ENCODE assay signal across 1 cellular context in genomic region chr10:3740157-3740871, GRCh38.
TF ChIP-seq lines count a peak whose summit lies in the region.

No MANE protein-coding gene starts in this region.

TF ChIP-seq in HepG2, 621 proteins besides CTCF, POLR2A, EP300 and RAD21 (continued from another document and continues in another):
- TF ChIP-seq, protein P1, sequence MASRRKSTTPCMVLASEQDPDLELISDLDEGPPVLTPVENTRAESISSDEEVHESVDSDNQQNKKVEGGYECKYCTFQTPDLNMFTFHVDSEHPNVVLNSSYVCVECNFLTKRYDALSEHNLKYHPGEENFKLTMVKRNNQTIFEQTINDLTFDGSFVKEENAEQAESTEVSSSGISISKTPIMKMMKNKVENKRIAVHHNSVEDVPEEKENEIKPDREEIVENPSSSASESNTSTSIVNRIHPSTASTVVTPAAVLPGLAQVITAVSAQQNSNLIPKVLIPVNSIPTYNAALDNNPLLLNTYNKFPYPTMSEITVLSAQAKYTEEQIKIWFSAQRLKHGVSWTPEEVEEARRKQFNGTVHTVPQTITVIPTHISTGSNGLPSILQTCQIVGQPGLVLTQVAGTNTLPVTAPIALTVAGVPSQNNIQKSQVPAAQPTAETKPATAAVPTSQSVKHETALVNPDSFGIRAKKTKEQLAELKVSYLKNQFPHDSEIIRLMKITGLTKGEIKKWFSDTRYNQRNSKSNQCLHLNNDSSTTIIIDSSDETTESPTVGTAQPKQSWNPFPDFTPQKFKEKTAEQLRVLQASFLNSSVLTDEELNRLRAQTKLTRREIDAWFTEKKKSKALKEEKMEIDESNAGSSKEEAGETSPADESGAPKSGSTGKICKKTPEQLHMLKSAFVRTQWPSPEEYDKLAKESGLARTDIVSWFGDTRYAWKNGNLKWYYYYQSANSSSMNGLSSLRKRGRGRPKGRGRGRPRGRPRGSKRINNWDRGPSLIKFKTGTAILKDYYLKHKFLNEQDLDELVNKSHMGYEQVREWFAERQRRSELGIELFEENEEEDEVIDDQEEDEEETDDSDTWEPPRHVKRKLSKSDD (CRISPR knock-in tag; IDR thresholded peaks at IDR 0.05; ENCODE audit: low read depth), result no peak
- no peak for TF ChIP-seq ZBTB38 (CRISPR knock-in tag; IDR thresholded peaks at IDR 0.05)
- TF ChIP-seq HIVEP1 (CRISPR knock-in tag; IDR thresholded peaks at IDR 0.05), result no peak
- TF ChIP-seq ONECUT2 (CRISPR knock-in tag; IDR thresholded peaks at IDR 0.05), result no peak
- no peak for TF ChIP-seq SP4 (CRISPR knock-in tag; IDR thresholded peaks at IDR 0.05)
- no peak for TF ChIP-seq CSRNP1 (CRISPR knock-in tag; IDR thresholded peaks at IDR 0.05)
- TF ChIP-seq ATRX (CRISPR knock-in tag; IDR thresholded peaks at IDR 0.05; ENCODE audit: borderline replicate concordance), result no peak
- no peak for TF ChIP-seq AHR (CRISPR knock-in tag; IDR thresholded peaks at IDR 0.05)
- no peak for TF ChIP-seq ZBTB25 (CRISPR knock-in tag; IDR thresholded peaks at IDR 0.05)
- TF ChIP-seq ZNF317 (CRISPR knock-in tag; IDR thresholded peaks at IDR 0.05), result no peak
- TF ChIP-seq HES4 (CRISPR knock-in tag; IDR thresholded peaks at IDR 0.05; ENCODE audit: borderline replicate concordance), result no peak
- no peak for TF ChIP-seq SMAD1 (CRISPR knock-in tag; IDR thresholded peaks at IDR 0.05; ENCODE audit: borderline replicate concordance, low read depth)
- no peak for TF ChIP-seq GLMP (CRISPR knock-in tag; IDR thresholded peaks at IDR 0.05; ENCODE audit: borderline replicate concordance)
- peak; percentile 87 for TF ChIP-seq TFE3 (CRISPR knock-in tag; IDR thresholded peaks at IDR 0.05)
- no peak for TF ChIP-seq ZFP62 (CRISPR knock-in tag; IDR thresholded peaks at IDR 0.05)
- no peak for TF ChIP-seq TMF1 (CRISPR knock-in tag; IDR thresholded peaks at IDR 0.05; ENCODE audit: low read depth)
- TF ChIP-seq, protein P2, sequence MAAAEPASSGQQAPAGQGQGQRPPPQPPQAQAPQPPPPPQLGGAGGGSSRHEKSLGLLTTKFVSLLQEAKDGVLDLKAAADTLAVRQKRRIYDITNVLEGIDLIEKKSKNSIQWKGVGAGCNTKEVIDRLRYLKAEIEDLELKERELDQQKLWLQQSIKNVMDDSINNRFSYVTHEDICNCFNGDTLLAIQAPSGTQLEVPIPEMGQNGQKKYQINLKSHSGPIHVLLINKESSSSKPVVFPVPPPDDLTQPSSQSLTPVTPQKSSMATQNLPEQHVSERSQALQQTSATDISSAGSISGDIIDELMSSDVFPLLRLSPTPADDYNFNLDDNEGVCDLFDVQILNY (CRISPR knock-in tag; conservative IDR thresholded peaks at IDR 0.05), result no peak
- TF ChIP-seq ZNF44 (CRISPR knock-in tag; IDR thresholded peaks at IDR 0.05), result no peak
- TF ChIP-seq ELF1 (CRISPR knock-in tag; IDR thresholded peaks at IDR 0.05), result peak; percentile 28; the same call in 1 of the 2 replicates
- no peak for TF ChIP-seq RBM22 (optimal IDR thresholded peaks at IDR 0.05; ENCODE audit: low read length)
- no peak for TF ChIP-seq ZNF557 (CRISPR knock-in tag; IDR thresholded peaks at IDR 0.05)
- TF ChIP-seq SAP130 (CRISPR knock-in tag; IDR thresholded peaks at IDR 0.05; ENCODE audit: low read depth), result peak; percentile 82
- no peak for TF ChIP-seq POLR2AphosphoS5 (IDR thresholded peaks at IDR 0.05; ENCODE audit: low read depth, low read length)
- no peak for TF ChIP-seq KMT2B (CRISPR knock-in tag; IDR thresholded peaks at IDR 0.05)
- no peak for TF ChIP-seq ZNF496 (CRISPR knock-in tag; IDR thresholded peaks at IDR 0.05; ENCODE audit: insufficient replicate concordance)
- peak; percentile 48; the same call in 1 of the 2 replicates for TF ChIP-seq JUND (CRISPR knock-in tag; IDR thresholded peaks at IDR 0.05)
- TF ChIP-seq ZFP82 (CRISPR knock-in tag; IDR thresholded peaks at IDR 0.05; ENCODE audit: borderline replicate concordance), result no peak
- TF ChIP-seq TAF1 (CRISPR knock-in tag; IDR thresholded peaks at IDR 0.05), result no peak
- TF ChIP-seq, protein P3, sequence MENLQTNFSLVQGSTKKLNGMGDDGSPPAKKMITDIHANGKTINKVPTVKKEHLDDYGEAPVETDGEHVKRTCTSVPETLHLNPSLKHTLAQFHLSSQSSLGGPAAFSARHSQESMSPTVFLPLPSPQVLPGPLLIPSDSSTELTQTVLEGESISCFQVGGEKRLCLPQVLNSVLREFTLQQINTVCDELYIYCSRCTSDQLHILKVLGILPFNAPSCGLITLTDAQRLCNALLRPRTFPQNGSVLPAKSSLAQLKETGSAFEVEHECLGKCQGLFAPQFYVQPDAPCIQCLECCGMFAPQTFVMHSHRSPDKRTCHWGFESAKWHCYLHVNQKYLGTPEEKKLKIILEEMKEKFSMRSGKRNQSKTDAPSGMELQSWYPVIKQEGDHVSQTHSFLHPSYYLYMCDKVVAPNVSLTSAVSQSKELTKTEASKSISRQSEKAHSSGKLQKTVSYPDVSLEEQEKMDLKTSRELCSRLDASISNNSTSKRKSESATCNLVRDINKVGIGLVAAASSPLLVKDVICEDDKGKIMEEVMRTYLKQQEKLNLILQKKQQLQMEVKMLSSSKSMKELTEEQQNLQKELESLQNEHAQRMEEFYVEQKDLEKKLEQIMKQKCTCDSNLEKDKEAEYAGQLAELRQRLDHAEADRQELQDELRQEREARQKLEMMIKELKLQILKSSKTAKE (CRISPR knock-in tag; IDR thresholded peaks at IDR 0.05; ENCODE audit: borderline replicate concordance), result 0 out of 2 replicates have a peak, but pooled peaks have one; percentile 39
- TF ChIP-seq ESRRA (CRISPR knock-in tag; IDR thresholded peaks at IDR 0.05; ENCODE audit: low read depth), result 0 out of 2 replicates have a peak, but pooled peaks have one; percentile 30
- no peak for TF ChIP-seq PAF1 (CRISPR knock-in tag; IDR thresholded peaks at IDR 0.05)
- 0 out of 2 replicates have a peak, but pooled peaks have one; percentile 31 for TF ChIP-seq ZBTB7B (CRISPR knock-in tag; IDR thresholded peaks at IDR 0.05)
- no peak for TF ChIP-seq ZNF230 (CRISPR knock-in tag; IDR thresholded peaks at IDR 0.05)
- TF ChIP-seq, protein P4, sequence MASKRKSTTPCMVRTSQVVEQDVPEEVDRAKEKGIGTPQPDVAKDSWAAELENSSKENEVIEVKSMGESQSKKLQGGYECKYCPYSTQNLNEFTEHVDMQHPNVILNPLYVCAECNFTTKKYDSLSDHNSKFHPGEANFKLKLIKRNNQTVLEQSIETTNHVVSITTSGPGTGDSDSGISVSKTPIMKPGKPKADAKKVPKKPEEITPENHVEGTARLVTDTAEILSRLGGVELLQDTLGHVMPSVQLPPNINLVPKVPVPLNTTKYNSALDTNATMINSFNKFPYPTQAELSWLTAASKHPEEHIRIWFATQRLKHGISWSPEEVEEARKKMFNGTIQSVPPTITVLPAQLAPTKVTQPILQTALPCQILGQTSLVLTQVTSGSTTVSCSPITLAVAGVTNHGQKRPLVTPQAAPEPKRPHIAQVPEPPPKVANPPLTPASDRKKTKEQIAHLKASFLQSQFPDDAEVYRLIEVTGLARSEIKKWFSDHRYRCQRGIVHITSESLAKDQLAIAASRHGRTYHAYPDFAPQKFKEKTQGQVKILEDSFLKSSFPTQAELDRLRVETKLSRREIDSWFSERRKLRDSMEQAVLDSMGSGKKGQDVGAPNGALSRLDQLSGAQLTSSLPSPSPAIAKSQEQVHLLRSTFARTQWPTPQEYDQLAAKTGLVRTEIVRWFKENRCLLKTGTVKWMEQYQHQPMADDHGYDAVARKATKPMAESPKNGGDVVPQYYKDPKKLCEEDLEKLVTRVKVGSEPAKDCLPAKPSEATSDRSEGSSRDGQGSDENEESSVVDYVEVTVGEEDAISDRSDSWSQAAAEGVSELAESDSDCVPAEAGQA (IDR thresholded peaks at IDR 0.05; ENCODE audit: low read depth), result no peak
- TF ChIP-seq, protein P4 (CRISPR knock-in tag; IDR thresholded peaks at IDR 0.05; ENCODE audit: borderline replicate concordance), result no peak
- TF ChIP-seq, protein P5, sequence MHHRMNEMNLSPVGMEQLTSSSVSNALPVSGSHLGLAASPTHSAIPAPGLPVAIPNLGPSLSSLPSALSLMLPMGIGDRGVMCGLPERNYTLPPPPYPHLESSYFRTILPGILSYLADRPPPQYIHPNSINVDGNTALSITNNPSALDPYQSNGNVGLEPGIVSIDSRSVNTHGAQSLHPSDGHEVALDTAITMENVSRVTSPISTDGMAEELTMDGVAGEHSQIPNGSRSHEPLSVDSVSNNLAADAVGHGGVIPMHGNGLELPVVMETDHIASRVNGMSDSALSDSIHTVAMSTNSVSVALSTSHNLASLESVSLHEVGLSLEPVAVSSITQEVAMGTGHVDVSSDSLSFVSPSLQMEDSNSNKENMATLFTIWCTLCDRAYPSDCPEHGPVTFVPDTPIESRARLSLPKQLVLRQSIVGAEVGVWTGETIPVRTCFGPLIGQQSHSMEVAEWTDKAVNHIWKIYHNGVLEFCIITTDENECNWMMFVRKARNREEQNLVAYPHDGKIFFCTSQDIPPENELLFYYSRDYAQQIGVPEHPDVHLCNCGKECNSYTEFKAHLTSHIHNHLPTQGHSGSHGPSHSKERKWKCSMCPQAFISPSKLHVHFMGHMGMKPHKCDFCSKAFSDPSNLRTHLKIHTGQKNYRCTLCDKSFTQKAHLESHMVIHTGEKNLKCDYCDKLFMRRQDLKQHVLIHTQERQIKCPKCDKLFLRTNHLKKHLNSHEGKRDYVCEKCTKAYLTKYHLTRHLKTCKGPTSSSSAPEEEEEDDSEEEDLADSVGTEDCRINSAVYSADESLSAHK (CRISPR knock-in tag; IDR thresholded peaks at IDR 0.05; ENCODE audit: borderline replicate concordance), result no peak
- TF ChIP-seq, protein P6, sequence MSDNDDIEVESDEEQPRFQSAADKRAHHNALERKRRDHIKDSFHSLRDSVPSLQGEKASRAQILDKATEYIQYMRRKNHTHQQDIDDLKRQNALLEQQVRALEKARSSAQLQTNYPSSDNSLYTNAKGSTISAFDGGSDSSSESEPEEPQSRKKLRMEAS (IDR thresholded peaks at IDR 0.05), result no peak
- no peak for TF ChIP-seq PLRG1 (conservative IDR thresholded peaks at IDR 0.05)
- TF ChIP-seq FOXK1 (CRISPR knock-in tag; IDR thresholded peaks at IDR 0.05; ENCODE audit: borderline replicate concordance, low read depth), result 0 out of 2 replicates have a peak, but pooled peaks have one; percentile 36
- peak; percentile 70; the same call in 1 of the 2 replicates for TF ChIP-seq FOXJ3 (CRISPR knock-in tag; IDR thresholded peaks at IDR 0.05; ENCODE audit: borderline replicate concordance)
